ENCODE assay signal across 11 cellular contexts in genomic region chr10:28326516-28327493, GRCh38. TPM values are rescaled to one million over a fixed set of nuclear protein-coding genes. Genes with fewer than 3 reads are reported as not detected.
A peak's percentile ranks its signal among the peaks of the same experiment; 100 is the strongest.
DNase-seq lines count a peak whose midpoint lies in the region; ATAC-seq and TF ChIP-seq lines count a peak whose summit lies in the region.
"Had no signal": no experiment of that assay in that cellular context is flagged by ENCODE, and none has a peak within 500 bp of the region (broad histone marks: within the 10 kb centered on the region; RNA-seq: fewer than 3 reads in every experiment).

No MANE protein-coding gene starts in this region.

- H3K4me2 ChIP-seq in mammary epithelial cell (ENCODE audit: insufficient read depth, low read depth, low read length): peak overlapping the region; percentile 49

- dilution Hi-C loops in mammary epithelial cell (cut with HindIII; ENCODE audit: low sequenced_read_pairs): no loop called here

- H3K9me3 Mint-ChIP-seq in stimulated activated naive B cell treated with anti-CD40 and anti-IgM and Interleukin-4, amounts not matched to agents 10 μg/mL and 1 μg/mL and 100 μg/mL, for 72 hours: no peaks in the 10 kb centered on the region

- peak overlapping the region in 1 of 2 donors; percentile 43 for H3K4me3 Mint-ChIP-seq in stimulated activated naive B cell treated with anti-CD40 and anti-IgM and Interleukin-4, amounts not matched to agents 10 μg/mL and 1 μg/mL and 100 μg/mL, for 72 hours

- H3K4me1 Mint-ChIP-seq in stimulated activated naive B cell treated with anti-CD40 and anti-IgM and Interleukin-4, amounts not matched to agents 10 μg/mL and 1 μg/mL and 100 μg/mL, for 72 hours: peaks cover 5 to 16% of the 10 kb centered on the region in 2 donors

- 28% methylated on average over 7 of the region's 10 CpGs for WGBS in mammary epithelial cell (ENCODE audit: low coverage, missing lambda C conversion rate)

- peak overlapping the region; percentile 52 for H3K27ac ChIP-seq in mammary epithelial cell (ENCODE audit: insufficient read depth, low read depth, low read length)

- ATAC-seq in left colon: peak; percentile 19
- ATAC-seq in stimulated activated naive B cell treated with anti-CD40 and anti-IgM and Interleukin-4, amounts not matched to agents 10 μg/mL and 1 μg/mL and 100 μg/mL, for 72 hours (replicated peaks): peak; percentile 23 to 25
- ATAC-seq in HG03457 (IDR thresholded peaks at IDR 0.05; ENCODE audit: unreplicated experiment): no peak

- TF ChIP-seq CTCF in mammary epithelial cell (conservative IDR thresholded peaks at IDR 0.05 in 1 of 2, IDR thresholded peaks at IDR 0.05 in 1 of 2; ENCODE audit: extremely low read depth in 1 of 2, insufficient read depth in 1 of 2, low read depth in 1 of 2, low read length in 2 of 2): no peak

- DNase-seq in M059J (ENCODE audit: low read depth) (peak; percentile 63), mammary epithelial cell (peak; percentile 14), left colon (peak in 1 of 2 donors; percentile 45), NCI-H2081 (lab: John Stamatoyannopoulos, UW) (no peak), HuH-7 (ENCODE audit: low spot score) (no peak)
- no peak for DNase-seq in stimulated activated naive B cell treated with anti-CD40 and anti-IgM and Interleukin-4, amounts not matched to agents 10 μg/mL and 1 μg/mL and 100 μg/mL, for 72 hours
- DNase-seq in activated CD4-positive, alpha-beta T cell treated with anti-CD3 and anti-CD28 coated beads for 1 hour: no peak
- DNase-seq: effector memory CD4-positive, alpha-beta T cell; stimulated activated CD4-positive, alpha-beta T cell treated with anti-CD3 and anti-CD28 coated beads, Interleukin-4, amount 100 ng/mL, for 4 hours; T-helper 2 cell had no signal

- intact Hi-C loops in mammary epithelial cell (cut with micrococcal nuclease): no loop called here
- intact Hi-C loops in left colon (cut with DNase I, micrococcal nuclease): no loop called here

- CTCF ChIA-PET in mammary epithelial cell (lab: Charles Lee; ENCODE audit: low non-redundant PET): no interaction called here

- no TSS peak for BruUV-seq in mammary epithelial cell (replicated peaks; lab: Mats Ljungman, UMichigan)

- in situ Hi-C loops in mammary epithelial cell (cut with MboI; ENCODE audit: low sequenced_read_pairs in 2 of 2): no loop called here

- no peaks in the 10 kb centered on the region for H4K20me1 ChIP-seq in mammary epithelial cell (ENCODE audit: insufficient read depth, low read length)

- H3K4me1 ChIP-seq in mammary epithelial cell (ENCODE audit: insufficient read depth, low read length): peaks cover 19% of the 10 kb centered on the region

- no peak overlapping the region for H3K9ac ChIP-seq in mammary epithelial cell (ENCODE audit: insufficient read depth, low read length)

- H3K27me3 ChIP-seq in mammary epithelial cell (ENCODE audit: insufficient read depth, low read length): no peaks in the 10 kb centered on the region

- H3K79me2 ChIP-seq in mammary epithelial cell (ENCODE audit: insufficient read depth, low read length): no peaks in the 10 kb centered on the region

- no peaks in the 10 kb centered on the region for H3K36me3 ChIP-seq in mammary epithelial cell (ENCODE audit: insufficient read depth, low read length)

- no peaks in the 10 kb centered on the region for H3K9me3 ChIP-seq in mammary epithelial cell (replicated peaks; ENCODE audit: insufficient read depth, low read length)

- H3K4me3 ChIP-seq in mammary epithelial cell (replicated peaks in 1 of 3; ENCODE audit: insufficient read depth in 1 of 3, low read depth in 2 of 3, low read length in 3 of 3): peak overlapping the region in 1 of 3 experiments; percentile 0

- no peaks in the 10 kb centered on the region for H3K27me3 Mint-ChIP-seq in stimulated activated naive B cell treated with anti-CD40 and anti-IgM and Interleukin-4, amounts not matched to agents 10 μg/mL and 1 μg/mL and 100 μg/mL, for 72 hours

- no peaks in the 10 kb centered on the region for H3K36me3 Mint-ChIP-seq in stimulated activated naive B cell treated with anti-CD40 and anti-IgM and Interleukin-4, amounts not matched to agents 10 μg/mL and 1 μg/mL and 100 μg/mL, for 72 hours

- peak overlapping the region; percentile 92 for H2AFZ ChIP-seq in mammary epithelial cell (ENCODE audit: low read depth, low read length)

- peak overlapping the region; percentile 31 for H3K27ac Mint-ChIP-seq in stimulated activated naive B cell treated with anti-CD40 and anti-IgM and Interleukin-4, amounts not matched to agents 10 μg/mL and 1 μg/mL and 100 μg/mL, for 72 hours

RNA-seq across cellular contexts. Expression of gene MPP7, which starts 23.9 kb away (rescaled TPM):
- total RNA-seq in M059J (2014; rRNA removed; shearing (Covaris generic)): 0.94 and 1.7 TPM in 2 replicates
- total RNA-seq in mammary epithelial cell (10 to 100 TPM in 1 of 2 donors, 1 to 10 TPM in 1; 10.0 to 23.0 TPM), left colon (10 to 100 TPM; 26.9 to 30.4 TPM)
- 3.5 TPM for polyA plus RNA-seq in mammary epithelial cell
- polyA minus RNA-seq in mammary epithelial cell: 18.9 TPM

Comparison
In these comparisons a context has a peak if more than half of its experiments do, and no peak if none do; other contexts are left out.
1. DNase-seq: peak in M059J (single experiment) and mammary epithelial cell (single experiment); none in stimulated activated naive B cell treated with anti-CD40 and anti-IgM and Interleukin-4, amounts not matched to agents 10 μg/mL and 1 μg/mL and 100 μg/mL, for 72 hours (single experiment), NCI-H2081 (0 of 2), activated CD4-positive, alpha-beta T cell treated with anti-CD3 and anti-CD28 coated beads for 1 hour (single experiment) and HuH-7 (single experiment).